In the genomic region with DNA sequence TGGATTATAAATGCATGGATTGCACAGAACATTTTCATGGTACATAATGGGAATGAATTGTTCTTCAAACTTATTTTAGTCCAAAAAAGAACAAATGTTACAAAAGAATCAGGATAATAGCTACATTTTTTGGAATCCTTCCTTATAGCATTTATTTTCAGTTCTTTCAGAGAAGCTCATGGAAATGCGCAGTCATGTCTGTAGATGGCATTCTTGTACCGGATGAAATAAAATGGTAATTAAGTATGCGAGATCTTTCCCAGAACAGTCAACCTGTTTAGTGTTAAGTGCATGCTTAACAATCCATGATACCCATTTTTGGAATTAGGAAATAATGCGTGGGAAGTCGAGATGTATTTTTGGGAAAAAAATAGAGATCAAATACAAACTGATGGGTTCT, we compare ENCODE assay signal across 10 cellular contexts. TPM values are rescaled to one million over a fixed set of nuclear protein-coding genes. Genes with fewer than 3 reads are reported as not detected.
DNase-seq lines count a peak whose midpoint lies in the region; ATAC-seq and TF ChIP-seq lines count a peak whose summit lies in the region.
"Had no signal": no experiment of that assay in that cellular context is flagged by ENCODE, and none has a peak within 500 bp of the region (broad histone marks: within the 10 kb centered on the region; RNA-seq: fewer than 3 reads in every experiment).

No MANE protein-coding gene starts in this region.

- DNase-seq in D341Med (ENCODE audit: low spot score) (peak; percentile 17), KG1 (lab: John Stamatoyannopoulos, UW) (peak; percentile 13), amniotic stem cell (lab: John Stamatoyannopoulos, UW) (peak; percentile 6), lung (ENCODE audit: low spot score) (no peak), ascending aorta (ENCODE audit: low spot score in 2 of 2) (no peak), Karpas-422 (no peak), mucosa of gallbladder (ENCODE audit: low spot score) (no peak)
- DNase-seq in activated CD4-positive, alpha-beta T cell treated with anti-CD3 and anti-CD28 coated beads for 1 hour: no peak
- DNase-seq: foreskin melanocyte; stimulated activated CD4-positive, alpha-beta T cell treated with anti-CD3 and anti-CD28 coated beads, Interleukin-12 subunit alpha, Interleukin-12 subunit beta, amount 100 ng/mL, for 4 hours had no signal

- H3K27me3 ChIP-seq in lung (ENCODE audit: control insufficient read depth, insufficient read depth): no peaks in the 10 kb centered on the region
- no peaks in the 10 kb centered on the region for H3K27me3 ChIP-seq in ascending aorta
- H3K27me3 ChIP-seq in Karpas-422 (ENCODE audit: low read length): no peaks in the 10 kb centered on the region

- H3K4me1 ChIP-seq in lung (ENCODE audit: control insufficient read depth in 2 of 2, insufficient read depth in 2 of 2, low read length in 2 of 2): peaks cover 0 to 2% of the 10 kb centered on the region in 2 donors
- no peaks in the 10 kb centered on the region for H3K4me1 ChIP-seq in ascending aorta
- H3K4me1 ChIP-seq in Karpas-422 (ENCODE audit: low read length): no peaks in the 10 kb centered on the region

- H3K4me2 ChIP-seq in Karpas-422 (ENCODE audit: low read depth, low read length, poor library complexity, severe bottlenecking): no peak overlapping the region

- TF ChIP-seq CTCF in lung (IDR thresholded peaks at IDR 0.05; ENCODE audit: control extremely low read depth, extremely low read depth) (peak; percentile 2), ascending aorta (IDR thresholded peaks at IDR 0.05) (peak in 1 of 3 experiments; percentile 31)

- H2AFZ ChIP-seq in Karpas-422 (ENCODE audit: low read length): no peak overlapping the region

- no peaks in the 10 kb centered on the region for H3K36me3 ChIP-seq in lung (ENCODE audit: control insufficient read depth in 2 of 2, insufficient read depth in 2 of 2, low read length in 2 of 2)
- no peaks in the 10 kb centered on the region for H3K36me3 ChIP-seq in ascending aorta
- H3K36me3 ChIP-seq in Karpas-422 (ENCODE audit: insufficient read depth, low read length): no peaks in the 10 kb centered on the region

- WGBS in lung, 2 donors: 28 to 30% methylated on average over 5 of the region's 5 CpGs

- no peak for ATAC-seq in lung (ENCODE audit: insufficient read depth, low FRiP score)

- no peaks in the 10 kb centered on the region for H3K79me2 ChIP-seq in Karpas-422 (ENCODE audit: low read length)

- intact Hi-C loops in ascending aorta (cut with DNase I): loop anchor here (1.0 kb wide), 1 partner anchor 299 kb away; no protein-coding TSS in a partner anchor

- no peak overlapping the region for H3K27ac ChIP-seq in lung (ENCODE audit: low read depth in 1 of 2, low read length in 1 of 2)
- H3K27ac ChIP-seq in ascending aorta: no peak overlapping the region
- no peak overlapping the region for H3K27ac ChIP-seq in Karpas-422 (ENCODE audit: low read length)

- no peaks in the 10 kb centered on the region for H3K9me3 ChIP-seq in lung (ENCODE audit: control insufficient read depth in 2 of 2, insufficient read depth in 1 of 2, low read length in 1 of 2)
- no peaks in the 10 kb centered on the region for H3K9me3 ChIP-seq in ascending aorta
- no peaks in the 10 kb centered on the region for H3K9me3 ChIP-seq in Karpas-422 (ENCODE audit: low read length)

- no peaks in the 10 kb centered on the region for H4K20me1 ChIP-seq in Karpas-422 (ENCODE audit: insufficient read depth, low read depth, low read length)

- H3K4me3 ChIP-seq in lung: no peak overlapping the region
- H3K4me3 ChIP-seq in ascending aorta: no peak overlapping the region
- no peak overlapping the region for H3K4me3 ChIP-seq in Karpas-422 (ENCODE audit: low read length)

- H3K9ac ChIP-seq in Karpas-422 (ENCODE audit: low read length): no peak overlapping the region

- no peaks in the 10 kb centered on the region for H3K9me2 ChIP-seq in Karpas-422 (replicated peaks; ENCODE audit: insufficient read depth, low read length)

RNA-seq across cellular contexts. Expression of a gene that starts 38.2 kb away (rescaled TPM):
- total RNA-seq in lung (10 to 100 TPM; 64.1 to 69.9 TPM), ascending aorta (31.3 TPM), mucosa of gallbladder (47.2 TPM)
- polyA plus RNA-seq in lung: 10 to 100 TPM in 1 of 2 donors, 1 to 10 TPM in 1; 5.9 to 92.3 TPM
- total RNA-seq in Karpas-422 (2014; rRNA removed; shearing (Covaris generic); ENCODE audit: low replicate concordance): 96.7 and 186 TPM in 2 replicates

Comparison
In these comparisons a context has a peak if more than half of its experiments do, and no peak if none do; other contexts are left out.
1. DNase-seq: peak in D341Med (single experiment), KG1 (single experiment) and amniotic stem cell (single experiment); none in lung (single experiment), ascending aorta (0 of 2), activated CD4-positive, alpha-beta T cell treated with anti-CD3 and anti-CD28 coated beads for 1 hour (single experiment), Karpas-422 (single experiment) and mucosa of gallbladder (single experiment).